Comparison of ENCODE assay signal across 8 cellular contexts in the genomic region with DNA sequence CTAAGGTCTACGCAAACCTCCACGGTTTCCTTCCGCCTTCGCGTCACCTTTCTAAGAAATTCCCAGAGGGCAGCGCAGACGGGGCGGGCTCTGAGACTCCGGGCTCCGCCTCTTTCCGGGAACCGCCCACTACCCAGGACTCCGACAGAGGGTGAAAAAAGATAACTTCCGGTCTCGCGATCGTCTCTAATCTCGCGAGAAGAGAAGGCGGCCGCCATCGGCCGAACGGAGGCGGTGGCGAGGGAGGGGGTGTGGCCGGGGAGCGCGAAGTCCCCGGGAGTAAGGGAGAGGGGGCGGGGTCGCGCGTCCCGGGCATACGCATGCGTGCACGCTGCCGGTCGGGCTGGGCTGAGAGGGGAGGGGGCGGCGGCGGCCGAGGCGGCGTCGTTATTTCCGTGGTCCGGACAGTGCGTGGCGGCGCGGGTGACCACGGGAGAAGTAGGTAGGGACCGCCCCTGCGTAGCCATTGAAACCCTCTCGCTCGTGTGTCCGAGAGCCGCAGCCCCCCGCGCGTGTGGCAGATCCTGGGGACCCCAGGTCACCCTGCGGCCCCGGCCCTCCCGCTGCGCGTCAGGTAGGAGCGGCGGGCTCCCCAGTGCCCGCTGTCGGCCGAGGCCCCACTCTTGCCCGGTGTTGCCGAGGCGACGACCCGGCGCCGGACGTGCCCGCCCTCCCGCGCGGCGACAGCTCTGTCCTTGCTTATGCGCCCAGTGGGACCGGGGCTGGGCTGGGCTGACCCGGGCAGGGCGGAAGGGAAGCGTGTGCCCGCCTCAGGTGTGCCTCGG. TPM values are rescaled to one million over a fixed set of nuclear protein-coding genes. Genes with fewer than 3 reads are reported as not detected.
DNase-seq lines count a peak whose midpoint lies in the region; ATAC-seq and TF ChIP-seq lines count a peak whose summit lies in the region.

NAA35 (plus strand) TSS at position 315 of the 785 bp plus-strand sequence. CDS start 1,014 bp downstream, outside the sequence.

- CTCF ChIA-PET in CD8-positive, alpha-beta T cell (lab: Charles Lee) = interaction anchor here (1.8 kb wide), 1 partner anchor 41 kb away, joined by 4 read pairs; no protein-coding TSS in a partner anchor

- H3K27me3 ChIP-seq in CD8-positive, alpha-beta T cell (ENCODE audit: insufficient read depth, low read length) = no peaks in the 10 kb centered on the region
- H3K27me3 ChIP-seq in lung (ENCODE audit: control insufficient read depth, insufficient read depth) = no peaks in the 10 kb centered on the region

- peak; percentile 87 for ATAC-seq in CD8-positive, alpha-beta T cell
- ATAC-seq in GM19468 (IDR thresholded peaks at IDR 0.05; ENCODE audit: extremely low read depth, unreplicated experiment) = peak; percentile 87
- peak; percentile 92 for ATAC-seq in lung (ENCODE audit: insufficient read depth, low FRiP score)

- peak within 1 kb of the TSS; percentile 89 for H3K4me3 Mint-ChIP-seq in CD8-positive, alpha-beta T cell

- H3K9me3 Mint-ChIP-seq in CD8-positive, alpha-beta T cell = no peaks in the 10 kb centered on the region

- H3K27ac Mint-ChIP-seq in CD8-positive, alpha-beta T cell = peak within 1 kb of the TSS; percentile 91

- H3K27me3 Mint-ChIP-seq in CD8-positive, alpha-beta T cell (ENCODE audit: low read depth) = no peaks in the 10 kb centered on the region

- no peaks in the 10 kb centered on the region for H3K9me3 ChIP-seq in CD8-positive, alpha-beta T cell (ENCODE audit: low read length)
- peaks cover 0 to 4% of the 10 kb centered on the region in 2 donors for H3K9me3 ChIP-seq in lung (ENCODE audit: control insufficient read depth in 2 of 2, insufficient read depth in 1 of 2, low read length in 1 of 2)

- H3K4me1 Mint-ChIP-seq in CD8-positive, alpha-beta T cell (ENCODE audit: low read depth) = peaks cover 12% of the 10 kb centered on the region

- intact Hi-C loops in CD8-positive, alpha-beta T cell (cut with DNase I, micrococcal nuclease) = loop anchor here (1.0 to 5.0 kb wide), 8 partner anchors 136 to 1959 kb away; partner anchors contain the start of genes HNRNPK (in 2 of the 2), RMI1 (in 2 of the 2), TUT7 (in 2 of the 2) and AGTPBP1 (in 1 of the 2)

- peaks cover 34% of the 10 kb centered on the region for H3K4me1 ChIP-seq in CD8-positive, alpha-beta T cell (ENCODE audit: insufficient read depth, low read length)
- H3K4me1 ChIP-seq in lung (ENCODE audit: control insufficient read depth in 2 of 2, insufficient read depth in 2 of 2, low read length in 2 of 2) = peaks cover 1 to 12% of the 10 kb centered on the region in 2 donors

- H3K4me3 ChIP-seq in CD8-positive, alpha-beta T cell (ENCODE audit: low read depth, low read length) = peak within 1 kb of the TSS; percentile 62
- peak within 1 kb of the TSS; percentile 89 for H3K4me3 ChIP-seq in lung

- no peak for TF ChIP-seq CTCF in CD8-positive, alpha-beta T cell (IDR thresholded peaks at IDR 0.05)
- TF ChIP-seq CTCF in lung (IDR thresholded peaks at IDR 0.05; ENCODE audit: control extremely low read depth, extremely low read depth) = no peak

- peak; percentile 98 to 99 (median 99) for DNase-seq in CD8-positive, alpha-beta T cell
- DNase-seq in HS-5 (ENCODE audit: low read depth) = peak; percentile 94
- DNase-seq in NK-92 treated with Interleukin-12 subunit alpha and Interleukin-12 subunit beta, amount 100 ng/mL, for 24 hours (lab: John Stamatoyannopoulos, UW) = peak; percentile 95
- peak; percentile 99 for DNase-seq in activated CD8-positive, alpha-beta memory T cell treated with anti-CD3 and anti-CD28 coated beads for 24 hours
- DNase-seq in effector CD4-positive, alpha-beta T cell = peak; percentile 98
- peak; percentile 99 for DNase-seq in lung (ENCODE audit: low spot score)
- DNase-seq in stimulated activated CD4-positive, alpha-beta T cell treated with anti-CD3 and anti-CD28 coated beads, TNF-alpha, amount 100 ng/mL, for 4 hours (ENCODE audit: low read depth in 3 of 3) = peak; percentile 95 to 99 (median 99)

- H3K36me3 Mint-ChIP-seq in CD8-positive, alpha-beta T cell = peaks cover 8% of the 10 kb centered on the region

- POLR2A ChIA-PET in CD8-positive, alpha-beta T cell (lab: Charles Lee) = interaction anchor here (0.7 to 1.0 kb wide), 3 partner anchors 214 to 342 kb away, joined by 3 read pairs; partner anchors contain the start of gene ISCA1

- no peaks in the 10 kb centered on the region for H3K36me3 ChIP-seq in CD8-positive, alpha-beta T cell (ENCODE audit: insufficient read depth, low read length)
- H3K36me3 ChIP-seq in lung (ENCODE audit: control insufficient read depth in 2 of 2, insufficient read depth in 2 of 2, low read length in 2 of 2) = peaks cover under 1 to 4% of the 10 kb centered on the region in 2 donors

- WGBS in lung, 2 donors = 0 to 1% methylated on average over 59 to 93 of the region's 93 CpGs

- H3K27ac ChIP-seq in CD8-positive, alpha-beta T cell (ENCODE audit: low read depth, low read length) = peak within 1 kb of the TSS; percentile 83
- peak within 1 kb of the TSS; percentile 94 to 96 for H3K27ac ChIP-seq in lung (ENCODE audit: low read depth in 1 of 2, low read length in 1 of 2)

RNA-seq across cellular contexts. Expression of gene NAA35, which starts in this region (rescaled TPM):
- total RNA-seq in CD8-positive, alpha-beta T cell = 10 to 100 TPM; 19.8 to 24.0 TPM
- 10 to 100 TPM; 21.8 to 33.9 TPM for total RNA-seq in lung
- 10 to 100 TPM in 1 of 2 donors, 1 to 10 TPM in 1; 6.8 to 10.7 TPM for polyA plus RNA-seq in lung

Comparison
In these comparisons a context has a peak if more than half of its experiments do, and no peak if none do; other contexts are left out.
1. Peak in every context shown above with its lines: DNase-seq, ATAC-seq, H3K4me3 ChIP-seq and H3K27ac ChIP-seq.